In genomic region chr19:51751655-51752054, GRCh38 we compare ENCODE assay signal across 9 cellular contexts. TPM values are rescaled to one million over a fixed set of nuclear protein-coding genes. Genes with fewer than 3 reads are reported as not detected.
DNase-seq lines count a peak whose midpoint lies in the region; ATAC-seq and TF ChIP-seq lines count a peak whose summit lies in the region.
"Had no signal": no experiment of that assay in that cellular context is flagged by ENCODE, and none has a peak within 500 bp of the region (broad histone marks: within the 10 kb centered on the region; RNA-seq: fewer than 3 reads in every experiment).

Gene FPR1 (minus strand): TSS chr19:51751878. CDS start chr19:51746994, 4,884 bp downstream.

- TF ChIP-seq RAD21 in SK-N-SH (IDR thresholded peaks at IDR 0.05; ENCODE audit: low read length): no peak

- no peak for DNase-seq in SK-N-SH
- DNase-seq in breast epithelium (ENCODE audit: low spot score in 2 of 2): no peak
- DNase-seq in lower lobe of right lung: no peak
- DNase-seq in upper lobe of right lung: no peak
- no peak for DNase-seq in COLO668 (lab: John Stamatoyannopoulos, UW; ENCODE audit: unreplicated experiment)

- H3K79me2 ChIP-seq in SK-N-SH (ENCODE audit: insufficient read depth): no peaks in the 10 kb centered on the region

- CTCF ChIA-PET in SK-N-SH (lab: Yijun Ruan, JAX): no interaction called here

- H3K9ac ChIP-seq in SK-N-SH: no peak within 1 kb of the TSS

- no peaks in the 10 kb centered on the region for H4K20me1 ChIP-seq in SK-N-SH (ENCODE audit: insufficient read depth)

- POLR2A ChIA-PET in SK-N-SH (lab: Yijun Ruan, JAX): no interaction called here

- intact Hi-C loops in breast epithelium (cut with DNase I; ENCODE audit: low total_unique reads): no loop called here
- intact Hi-C loops in lower lobe of right lung (cut with DNase I): no loop called here
- intact Hi-C loops in upper lobe of right lung (cut with DNase I): no loop called here

- TF ChIP-seq POLR2A in breast epithelium (IDR thresholded peaks at IDR 0.05): no peak

- H3K9me2 ChIP-seq in SK-N-SH: no peaks in the 10 kb centered on the region

- TF ChIP-seq CTCF in SK-N-SH (IDR thresholded peaks at IDR 0.05) (no peak), breast epithelium (IDR thresholded peaks at IDR 0.05) (no peak), lower lobe of right lung (IDR thresholded peaks at IDR 0.05) (no peak), upper lobe of right lung (IDR thresholded peaks at IDR 0.05) (no peak)

- H3K9me3 ChIP-seq in SK-N-SH (no peaks in the 10 kb centered on the region), breast epithelium (no peaks in the 10 kb centered on the region), lower lobe of right lung (no peaks in the 10 kb centered on the region), upper lobe of right lung (no peaks in the 10 kb centered on the region)

- 0% methylated on average over 2 of the region's 2 CpGs for WGBS in SK-N-SH (ENCODE audit: low lambda C conversion rate)

- no peak within 1 kb of the TSS for H3K27ac ChIP-seq in SK-N-SH (ENCODE audit: low read depth in 2 of 2, low read length in 1 of 2)
- no peak within 1 kb of the TSS for H3K27ac ChIP-seq in breast epithelium
- peak within 1 kb of the TSS; percentile 65 for H3K27ac ChIP-seq in lower lobe of right lung
- H3K27ac ChIP-seq in upper lobe of right lung: peak within 1 kb of the TSS; percentile 58
- H3K27ac ChIP-seq: 22Rv1 had no signal

- H3K4me1 ChIP-seq in SK-N-SH (ENCODE audit: control insufficient read depth in 1 of 2, insufficient read depth in 2 of 2, low read depth in 1 of 2, low read length in 1 of 2) (no peaks in the 10 kb centered on the region), breast epithelium (no peaks in the 10 kb centered on the region), lower lobe of right lung (no peaks in the 10 kb centered on the region), upper lobe of right lung (peaks cover 3% of the 10 kb centered on the region)

- ATAC-seq in SK-N-SH treated with all-trans-retinoic acid at 6 μM for 48 hours: no peak
- ATAC-seq in lower lobe of right lung: peak; percentile 83 to 88
- ATAC-seq in upper lobe of right lung: peak; percentile 89
- ATAC-seq in HG03280 (IDR thresholded peaks at IDR 0.05; ENCODE audit: unreplicated experiment): no peak
- no peak for ATAC-seq in HG03045 (IDR thresholded peaks at IDR 0.05; ENCODE audit: unreplicated experiment)

- TF ChIP-seq EP300 in SK-N-SH (IDR thresholded peaks at IDR 0.05; ENCODE audit: borderline replicate concordance in 1 of 2, low read depth in 1 of 2, low read length in 1 of 2): no peak

- H3K4me2 ChIP-seq in SK-N-SH: no peak within 1 kb of the TSS

- H3K36me3 ChIP-seq in SK-N-SH (replicated peaks in 1 of 2; ENCODE audit: control insufficient read depth in 1 of 2, insufficient read depth in 2 of 2, low read length in 1 of 2) (no peaks in the 10 kb centered on the region), breast epithelium (no peaks in the 10 kb centered on the region), lower lobe of right lung (no peaks in the 10 kb centered on the region), upper lobe of right lung (no peaks in the 10 kb centered on the region)

- no peaks in the 10 kb centered on the region for H3F3A ChIP-seq in SK-N-SH (replicated peaks; ENCODE audit: insufficient read depth)

- peaks cover 50% of the 10 kb centered on the region; the same call in 1 of the 2 replicates for H3K27me3 ChIP-seq in SK-N-SH (ENCODE audit: insufficient read depth)
- H3K27me3 ChIP-seq in breast epithelium: no peaks in the 10 kb centered on the region
- H3K27me3 ChIP-seq in lower lobe of right lung (ENCODE audit: low read depth): no peaks in the 10 kb centered on the region
- H3K27me3 ChIP-seq in upper lobe of right lung: no peaks in the 10 kb centered on the region

- H2AFZ ChIP-seq in SK-N-SH (ENCODE audit: low read depth): peak within 1 kb of the TSS; percentile 36; the same call in 1 of the 2 replicates

- H3K4me3 ChIP-seq in SK-N-SH (ENCODE audit: low read depth in 2 of 2, low read length in 1 of 2): no peak within 1 kb of the TSS
- peak within 1 kb of the TSS in 2 of 3 donors; percentile 13 to 15 for H3K4me3 ChIP-seq in breast epithelium
- peak within 1 kb of the TSS; percentile 40 for H3K4me3 ChIP-seq in lower lobe of right lung
- H3K4me3 ChIP-seq in upper lobe of right lung: peak within 1 kb of the TSS; percentile 42

TF ChIP-seq in SK-N-SH, 30 proteins besides CTCF, POLR2A, EP300 and RAD21 (continues in another document):
- no peak for TF ChIP-seq TEAD4 (IDR thresholded peaks at IDR 0.05; ENCODE audit: borderline replicate concordance, insufficient read depth)
- no peak for TF ChIP-seq NRF1 (IDR thresholded peaks at IDR 0.05; ENCODE audit: low read depth, low read length)
- no peak for TF ChIP-seq GATA2 (CRISPR knock-in tag; IDR thresholded peaks at IDR 0.05)
- TF ChIP-seq TAF1 (IDR thresholded peaks at IDR 0.05; ENCODE audit: borderline replicate concordance, low read depth, low read length): no peak
- TF ChIP-seq FOXJ3 (CRISPR knock-in tag; IDR thresholded peaks at IDR 0.05): no peak
- no peak for TF ChIP-seq ELF1 (IDR thresholded peaks at IDR 0.05)
- TF ChIP-seq GABPA (IDR thresholded peaks at IDR 0.05; ENCODE audit: low read depth): no peak
- no peak for TF ChIP-seq PBX3 (IDR thresholded peaks at IDR 0.05)
- no peak for TF ChIP-seq RXRA (IDR thresholded peaks at IDR 0.05; ENCODE audit: borderline replicate concordance, low read depth)
- no peak for TF ChIP-seq SMC3 (IDR thresholded peaks at IDR 0.05; ENCODE audit: low read depth, low read length)
- TF ChIP-seq MEF2A (IDR thresholded peaks at IDR 0.05; ENCODE audit: borderline replicate concordance, low read depth): no peak
- TF ChIP-seq FOSL2 (IDR thresholded peaks at IDR 0.05; ENCODE audit: borderline replicate concordance, low read depth): no peak
- no peak for TF ChIP-seq POLR2AphosphoS5 (IDR thresholded peaks at IDR 0.05; ENCODE audit: low read depth, low read length)
- no peak for TF ChIP-seq FOXM1 (IDR thresholded peaks at IDR 0.05; ENCODE audit: low read depth)
- no peak for TF ChIP-seq CHD2 (IDR thresholded peaks at IDR 0.05; ENCODE audit: low read length, partially characterized antibody)
- TF ChIP-seq MAX (IDR thresholded peaks at IDR 0.05; ENCODE audit: low read depth): no peak

TF ChIP-seq in SK-N-SH treated with all-trans-retinoic acid at 6 μM for 48 hours, 23 proteins besides CTCF, POLR2A, EP300 and RAD21 (continues in another document):
- TF ChIP-seq OSR1 (CRISPR knock-in tag; IDR thresholded peaks at IDR 0.05): no peak
- no peak for TF ChIP-seq TSHZ2 (CRISPR knock-in tag; IDR thresholded peaks at IDR 0.05)
- no peak for TF ChIP-seq ARNTL (CRISPR knock-in tag; IDR thresholded peaks at IDR 0.05; ENCODE audit: borderline replicate concordance, low read depth)
- no peak for TF ChIP-seq CREB5 (CRISPR knock-in tag; IDR thresholded peaks at IDR 0.05; ENCODE audit: low read depth)
- no peak for TF ChIP-seq TCF4 (CRISPR knock-in tag; IDR thresholded peaks at IDR 0.05; ENCODE audit: borderline replicate concordance)
- no peak for TF ChIP-seq RARB (CRISPR knock-in tag; IDR thresholded peaks at IDR 0.05)

RNA-seq across cellular contexts. Expression of gene FPR1, which starts in this region (rescaled TPM):
- 0.03 TPM in 1 of 2 replicates, not detected in the other for polyA plus RNA-seq in SK-N-SH (2012; rRNA removed)
- not detected in 2 replicates for polyA plus RNA-seq in SK-N-SH (2012; cell fraction: cytosol; rRNA removed)
- 0.08 TPM in 1 of 2 replicates, not detected in the other for polyA plus RNA-seq in SK-N-SH (2012; cell fraction: nucleus; rRNA removed)
- total RNA-seq in breast epithelium (10 to 100 TPM in 2 of 3 donors, 1 to 10 TPM in 1; 6.0 to 14.9 (median 13.1) TPM), lower lobe of right lung (105 TPM), upper lobe of right lung (53.3 TPM)

Comparison
In these comparisons a context has a peak if more than half of its experiments do, and no peak if none do; other contexts are left out.
1. H3K27ac ChIP-seq: peak in lower lobe of right lung (single experiment) and upper lobe of right lung (single experiment); none in SK-N-SH (0 of 2) and breast epithelium (0 of 2).
2. H3K4me3 ChIP-seq: peak in breast epithelium (2 of 3), lower lobe of right lung (single experiment) and upper lobe of right lung (single experiment); none in SK-N-SH (0 of 2).
3. ATAC-seq: peak in lower lobe of right lung (2 of 2) and upper lobe of right lung (single experiment); none in SK-N-SH treated with all-trans-retinoic acid at 6 μM for 48 hours (single experiment), HG03280 (single experiment) and HG03045 (single experiment).